28 cellular contexts compared by ENCODE assay signal in the genomic region with DNA sequence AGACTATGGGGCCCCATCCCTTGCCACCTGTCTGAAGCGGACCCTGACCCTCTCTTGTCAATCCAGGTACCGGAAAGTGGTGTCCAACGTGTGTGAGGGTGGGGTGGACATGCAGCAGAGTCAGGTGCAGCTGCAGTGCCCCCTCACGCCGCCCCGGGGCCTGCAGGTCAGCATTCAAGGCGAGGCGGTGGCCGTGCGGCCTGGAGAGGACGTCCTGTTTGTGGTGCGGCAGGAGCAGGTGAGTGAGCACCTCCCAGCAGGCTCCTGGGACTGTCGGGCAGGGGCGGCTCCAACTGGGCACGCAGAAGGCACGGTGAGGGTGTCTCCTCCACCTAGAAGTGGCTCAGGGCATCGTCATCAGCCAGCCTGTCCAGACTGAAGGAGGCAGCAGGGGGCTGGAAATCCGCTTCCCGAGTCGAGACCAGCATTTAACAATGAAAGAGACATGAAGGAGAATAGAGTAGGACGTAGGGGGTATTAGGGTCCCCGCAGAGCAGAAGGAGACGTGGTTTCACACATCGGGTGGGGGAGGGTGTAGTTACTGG.
"Had no signal": no experiment of that assay in that cellular context is flagged by ENCODE, and none has a peak within 500 bp of the region (broad histone marks: within the 10 kb centered on the region; RNA-seq: fewer than 3 reads in every experiment).

No MANE protein-coding gene starts in this region.

- H3K4me3 ChIP-seq: adrenal gland, SJSA1 had no signal

- H3K9me3 ChIP-seq: adrenal gland, SK-N-SH had no signal

- H3K4me1 ChIP-seq: adrenal gland had no signal

- H3K27ac Mint-ChIP-seq: activated CD4-positive, alpha-beta T cell treated with anti-CD3 and anti-CD28 coated beads for 36 hours; activated CD4-positive, alpha-beta T cell treated with anti-CD3 and anti-CD28 coated beads, Interleukin-2, amount 10 ng/mL, durations not matched to agents 7 days and 5 days; activated CD8-positive, alpha-beta T cell treated with anti-CD3 and anti-CD28 coated beads, Interleukin-2, amount 10 ng/mL, durations not matched to agents 7 days and 5 days; activated naive CD4-positive, alpha-beta T cell treated with anti-CD3 and anti-CD28 coated beads, Interleukin-2, amount 50 U/mL, for 72 hours; activated T-cell treated with anti-CD3 and anti-CD28 coated beads, Interleukin-2, amount 50 U/mL, for 24 hours; activated T-helper 2 cell treated with anti-CD3 and anti-CD28 coated beads, Interferon-gamma antibody, Interleukin-2, Interleukin-4, amounts not matched to agents 10 μg/mL and 5 μg/mL and 100 μg/mL, durations not matched to agents 14 hours and 24 hours and 36 hours; T-helper 1 cell treated with Interleukin-12 subunit alpha and Interleukin-12 subunit beta and Interleukin-4 antibody, amounts not matched to agents 30 μg/mL and 1 μg/mL, for 36 hours; T-helper 2 cell treated with Interferon-gamma antibody and Interleukin-4, amounts not matched to agents 5 μg/mL and 100 μg/mL, for 36 hours had no signal

- DNase-seq: activated CD4-positive, alpha-beta T cell treated with anti-CD3 and anti-CD28 coated beads for 36 hours; activated CD4-positive, alpha-beta T cell treated with anti-CD3 and anti-CD28 coated beads, Interleukin-2, amount 10 ng/mL, durations not matched to agents 7 days and 5 days; activated CD4-positive, alpha-beta T cell treated with anti-CD3 and anti-CD28 coated beads, Interleukin-2, amount 50 U/mL, for 48 hours; activated CD8-positive, alpha-beta T cell treated with anti-CD3 and anti-CD28 coated beads, Interleukin-2, amount 10 ng/mL, durations not matched to agents 7 days and 5 days; activated gamma-delta T cell; activated naive CD4-positive, alpha-beta T cell treated with Interleukin-2 at 50 U/mL for 16 hours; activated T-cell treated with anti-CD3 and anti-CD28 coated beads, Interleukin-2, amount 50 U/mL, for 24 hours; adrenal gland; central memory CD4-positive, alpha-beta T cell; Karpas-422; KBM-7; NCI-H1105; NCI-H1436 treated with DMSO at 0.1 percent for 48 hours; NCI-H1694 treated with DMSO at 0.1 percent for 48 hours; NCI-H2029; NCI-H2171 treated with DMSO at 0.1 percent for 48 hours; NCI-H2227 treated with DMSO at 0.1 percent for 48 hours; NCI-H524 treated with DMSO at 0.1 percent for 48 hours; SHP77; SK-N-SH had no signal

- ATAC-seq: activated CD4-positive, alpha-beta T cell treated with anti-CD3 and anti-CD28 coated beads for 36 hours; activated CD4-positive, CD25-positive, alpha-beta regulatory T cell treated with anti-CD3 and anti-CD28 coated beads, Interleukin-2, amount 50 U/mL, for 24 hours; activated CD8-positive, alpha-beta T cell treated with anti-CD3 and anti-CD28 coated beads, Interleukin-2, amount 10 ng/mL, durations not matched to agents 7 days and 5 days; activated naive CD4-positive, alpha-beta T cell treated with anti-CD3 and anti-CD28 coated beads, Interleukin-2, amount 50 U/mL, for 72 hours; Panc1 had no signal

- H3K4me3 Mint-ChIP-seq: activated CD4-positive, alpha-beta T cell treated with anti-CD3 and anti-CD28 coated beads for 36 hours; activated CD4-positive, alpha-beta T cell treated with anti-CD3 and anti-CD28 coated beads, Interleukin-2, amount 10 ng/mL, durations not matched to agents 7 days and 5 days; activated CD8-positive, alpha-beta T cell treated with anti-CD3 and anti-CD28 coated beads, Interleukin-2, amount 10 ng/mL, durations not matched to agents 7 days and 5 days; activated T-cell treated with anti-CD3 and anti-CD28 coated beads, Interleukin-2, amount 50 U/mL, for 24 hours; brain; T-helper 1 cell treated with Interleukin-12 subunit alpha and Interleukin-12 subunit beta and Interleukin-4 antibody, amounts not matched to agents 30 μg/mL and 1 μg/mL, for 36 hours; T-helper 2 cell treated with Interferon-gamma antibody and Interleukin-4, amounts not matched to agents 5 μg/mL and 100 μg/mL, for 36 hours had no signal

- H3K9me3 Mint-ChIP-seq: activated CD4-positive, alpha-beta T cell treated with anti-CD3 and anti-CD28 coated beads, Interleukin-2, amount 10 ng/mL, durations not matched to agents 7 days and 5 days; activated naive CD4-positive, alpha-beta T cell treated with anti-CD3 and anti-CD28 coated beads, Interleukin-2, amount 50 U/mL, for 72 hours; activated T-cell treated with anti-CD3 and anti-CD28 coated beads, Interleukin-2, amount 50 U/mL, for 24 hours; activated T-helper 2 cell treated with anti-CD3 and anti-CD28 coated beads, Interferon-gamma antibody, Interleukin-2, Interleukin-4, amounts not matched to agents 10 μg/mL and 5 μg/mL and 100 μg/mL, durations not matched to agents 14 hours and 24 hours and 36 hours; T-helper 1 cell treated with Interleukin-12 subunit alpha and Interleukin-12 subunit beta and Interleukin-4 antibody, amounts not matched to agents 30 μg/mL and 1 μg/mL, for 36 hours; T-helper 2 cell treated with Interferon-gamma antibody and Interleukin-4, amounts not matched to agents 5 μg/mL and 100 μg/mL, for 36 hours had no signal

- H3K4me1 Mint-ChIP-seq: activated CD4-positive, alpha-beta T cell treated with anti-CD3 and anti-CD28 coated beads for 36 hours; activated CD4-positive, alpha-beta T cell treated with anti-CD3 and anti-CD28 coated beads, Interleukin-2, amount 10 ng/mL, durations not matched to agents 7 days and 5 days had no signal

- H3K4me2 ChIP-seq: SK-N-SH had no signal

- H3K9ac ChIP-seq: SK-N-SH had no signal

- H3K36me3 ChIP-seq: adrenal gland, SJSA1 had no signal

- H3K36me3 Mint-ChIP-seq: activated naive CD4-positive, alpha-beta T cell treated with anti-CD3 and anti-CD28 coated beads, Interleukin-2, amount 50 U/mL, for 72 hours had no signal

- H3K27ac ChIP-seq: adrenal gland, SJSA1 had no signal
